Comparison of ENCODE assay signal across 8 cellular contexts in genomic region chr7:141700848-141701371, GRCh38. TPM values are rescaled to one million over a fixed set of nuclear protein-coding genes. Genes with fewer than 3 reads are reported as not detected.
DNase-seq lines count a peak whose midpoint lies in the region; ATAC-seq and FAIRE-seq lines count a peak whose summit lies in the region.

No MANE protein-coding gene starts in this region.

- H3K4me3 Mint-ChIP-seq in activated CD8-positive, alpha-beta memory T cell treated with anti-CD3 and anti-CD28 coated beads, Interleukin-2, amount 10 ng/mL, durations not matched to agents 7 days and 5 days: peak overlapping the region; percentile 67

- DNase-seq in DMS53 (lab: John Stamatoyannopoulos, UW) (peak; percentile 54), germinal center (ENCODE audit: low spot score) (peak; percentile 6), pons (ENCODE audit: low spot score) (peak; percentile 35), HTR-8/SVneo (ENCODE audit: insufficient read length, low spot score) (no peak), NCI-H187 treated with DMSO at 0.1 percent for 48 hours (lab: John Stamatoyannopoulos, UW) (no peak), cerebellum (ENCODE audit: low spot score) (no peak)
- DNase-seq in activated CD8-positive, alpha-beta memory T cell treated with anti-CD3 and anti-CD28 coated beads, Interleukin-2, amount 10 ng/mL, durations not matched to agents 7 days and 5 days: peak; percentile 42

- no peaks in the 10 kb centered on the region for H3K9me3 Mint-ChIP-seq in activated CD8-positive, alpha-beta memory T cell treated with anti-CD3 and anti-CD28 coated beads, Interleukin-2, amount 10 ng/mL, durations not matched to agents 7 days and 5 days (ENCODE audit: low read depth)

- peak overlapping the region; percentile 28 for H3K27ac Mint-ChIP-seq in activated CD8-positive, alpha-beta memory T cell treated with anti-CD3 and anti-CD28 coated beads, Interleukin-2, amount 10 ng/mL, durations not matched to agents 7 days and 5 days

- peaks cover 7% of the 10 kb centered on the region for H3K36me3 Mint-ChIP-seq in activated CD8-positive, alpha-beta memory T cell treated with anti-CD3 and anti-CD28 coated beads, Interleukin-2, amount 10 ng/mL, durations not matched to agents 7 days and 5 days

- H3K4me1 Mint-ChIP-seq in activated CD8-positive, alpha-beta memory T cell treated with anti-CD3 and anti-CD28 coated beads, Interleukin-2, amount 10 ng/mL, durations not matched to agents 7 days and 5 days: peaks cover 28% of the 10 kb centered on the region

- CTCF ChIA-PET in activated CD8-positive, alpha-beta memory T cell treated with anti-CD3 and anti-CD28 coated beads, Interleukin-2, amount 10 ng/mL, durations not matched to agents 7 days and 5 days (lab: Charles Lee): interaction anchor here (1.1 to 2.2 kb wide), 8 partner anchors 10 to 51 kb away, joined by 3 to 15 read pairs (median 4); partner anchors contain the start of gene SSBP1

- ATAC-seq in HG02642 (IDR thresholded peaks at IDR 0.05; ENCODE audit: poor library complexity, unreplicated experiment): peak; percentile 1
- ATAC-seq in activated CD8-positive, alpha-beta memory T cell treated with anti-CD3 and anti-CD28 coated beads, Interleukin-2, amount 10 ng/mL, durations not matched to agents 7 days and 5 days: no peak

- peaks cover 40% of the 10 kb centered on the region for H3K27me3 Mint-ChIP-seq in activated CD8-positive, alpha-beta memory T cell treated with anti-CD3 and anti-CD28 coated beads, Interleukin-2, amount 10 ng/mL, durations not matched to agents 7 days and 5 days

- no peak for FAIRE-seq in HTR-8/SVneo (lab: Jason Lieb, UNC)

RNA-seq across cellular contexts. Expression of gene DENND11, which starts 1.1 kb away (rescaled TPM):
- 10 to 100 TPM; 17.0 to 27.3 TPM for total RNA-seq in activated CD8-positive, alpha-beta memory T cell treated with anti-CD3 and anti-CD28 coated beads, Interleukin-2, amount 10 ng/mL, durations not matched to agents 7 days and 5 days
- total RNA-seq in cerebellum: 48.6 TPM

RNA-seq across cellular contexts. Expression of gene WEE2, which starts 7.2 kb away (rescaled TPM):
- total RNA-seq in activated CD8-positive, alpha-beta memory T cell treated with anti-CD3 and anti-CD28 coated beads, Interleukin-2, amount 10 ng/mL, durations not matched to agents 7 days and 5 days: not detected
- 0.45 TPM for total RNA-seq in cerebellum

RNA-seq across cellular contexts. Expression of gene SSBP1, which starts 37.2 kb away (rescaled TPM):
- 100 to 1,000 TPM; 123 to 133 TPM for total RNA-seq in activated CD8-positive, alpha-beta memory T cell treated with anti-CD3 and anti-CD28 coated beads, Interleukin-2, amount 10 ng/mL, durations not matched to agents 7 days and 5 days
- total RNA-seq in cerebellum: 88.9 TPM

Comparison
In these comparisons a context has a peak if more than half of its experiments do, and no peak if none do; other contexts are left out.
1. DNase-seq: peak in DMS53 (single experiment), activated CD8-positive, alpha-beta memory T cell treated with anti-CD3 and anti-CD28 coated beads, Interleukin-2, amount 10 ng/mL, durations not matched to agents 7 days and 5 days (single experiment), germinal center (single experiment) and pons (single experiment); none in HTR-8/SVneo (single experiment), NCI-H187 treated with DMSO at 0.1 percent for 48 hours (single experiment) and cerebellum (single experiment).